1 cellular context compared by ENCODE assay signal in genomic region chr7:90244909-90245841, GRCh38.
TF ChIP-seq lines count a peak whose summit lies in the region.

Gene CFAP69 (plus strand): TSS chr7:90245174. CDS start chr7:90245425, 251 bp downstream.

TF ChIP-seq in K562, 482 proteins besides CTCF, POLR2A, EP300 and RAD21 (continued from another document):
- TF ChIP-seq ZNF407 (IDR thresholded peaks at IDR 0.05; ENCODE audit: low read depth) (peak; percentile 99), RFX1 (IDR thresholded peaks at IDR 0.05) (peak; percentile 96), ATF4 (CRISPR knock-in tag; IDR thresholded peaks at IDR 0.05) (no peak), ELK3 (CRISPR knock-in tag; IDR thresholded peaks at IDR 0.05) (0 out of 2 replicates have a peak, but pooled peaks have one; percentile 18), TFAM (CRISPR knock-in tag; conservative IDR thresholded peaks at IDR 0.05) (no peak), RREB1 (CRISPR knock-in tag; IDR thresholded peaks at IDR 0.05) (0 out of 2 replicates have a peak, but pooled peaks have one; percentile 68), RB1 (IDR thresholded peaks at IDR 0.05; ENCODE audit: low read depth) (peak; percentile 61), SUPT5H (IDR thresholded peaks at IDR 0.05) (peak; percentile 52; the same call in 1 of the 2 replicates), PHF8 (IDR thresholded peaks at IDR 0.05; ENCODE audit: borderline replicate concordance, low read length) (peak; percentile 62; the same call in 1 of the 2 replicates), CREB1 (IDR thresholded peaks at IDR 0.05) (no peak), CREB1 (CRISPR knock-in tag; IDR thresholded peaks at IDR 0.05) (peak; percentile 37; the same call in 1 of the 2 replicates), BRD9 (IDR thresholded peaks at IDR 0.05; ENCODE audit: low read depth, partially characterized antibody) (peak; percentile 30), NBN (IDR thresholded peaks at IDR 0.05; ENCODE audit: low read depth) (0 out of 2 replicates have a peak, but pooled peaks have one; percentile 22), ATF6 (CRISPR knock-in tag; IDR thresholded peaks at IDR 0.05) (0 out of 2 replicates have a peak, but pooled peaks have one; percentile 71), MYC (IDR thresholded peaks at IDR 0.05; ENCODE audit: low read depth, low read length) (peak; percentile 45; the same call in 1 of the 2 replicates), MYC (CRISPR knock-in tag; IDR thresholded peaks at IDR 0.05; ENCODE audit: borderline replicate concordance, low read depth) (no peak), MTA3 (IDR thresholded peaks at IDR 0.05; ENCODE audit: borderline replicate concordance) (peak; percentile 100), TEAD4 (IDR thresholded peaks at IDR 0.05; ENCODE audit: low read length) (peak; percentile 46; the same call in 1 of the 2 replicates), TEAD4 (CRISPR knock-in tag; IDR thresholded peaks at IDR 0.05; ENCODE audit: borderline replicate concordance) (no peak), PHB2 (IDR thresholded peaks at IDR 0.05; ENCODE audit: low read depth) (no peak), CBFB (CRISPR knock-in tag; IDR thresholded peaks at IDR 0.05) (peak; percentile 49; the same call in 1 of the 2 replicates), E2F6 (IDR thresholded peaks at IDR 0.05; ENCODE audit: borderline replicate concordance in 1 of 2, extremely low read depth in 1 of 2, insufficient read depth in 1 of 2, insufficient read length in 1 of 2, low read depth in 1 of 2, low read length in 1 of 2, poor library complexity in 1 of 2, severe bottlenecking in 1 of 2) (peak in 1 of 2 experiments; percentile 59), FOXP1 (CRISPR knock-in tag; IDR thresholded peaks at IDR 0.05) (peak; percentile 29; the same call in 1 of the 2 replicates), ZNF780A (CRISPR knock-in tag; IDR thresholded peaks at IDR 0.05) (no peak), OTX1 (CRISPR knock-in tag; IDR thresholded peaks at IDR 0.05) (0 out of 2 replicates have a peak, but pooled peaks have one; percentile 58), FOXK1 (CRISPR knock-in tag; IDR thresholded peaks at IDR 0.05; ENCODE audit: borderline replicate concordance) (no peak), PHF20 (IDR thresholded peaks at IDR 0.05; ENCODE audit: partially characterized antibody) (peak; percentile 68)
